ENCODE assay signal across 23 cellular contexts in the genomic region with DNA sequence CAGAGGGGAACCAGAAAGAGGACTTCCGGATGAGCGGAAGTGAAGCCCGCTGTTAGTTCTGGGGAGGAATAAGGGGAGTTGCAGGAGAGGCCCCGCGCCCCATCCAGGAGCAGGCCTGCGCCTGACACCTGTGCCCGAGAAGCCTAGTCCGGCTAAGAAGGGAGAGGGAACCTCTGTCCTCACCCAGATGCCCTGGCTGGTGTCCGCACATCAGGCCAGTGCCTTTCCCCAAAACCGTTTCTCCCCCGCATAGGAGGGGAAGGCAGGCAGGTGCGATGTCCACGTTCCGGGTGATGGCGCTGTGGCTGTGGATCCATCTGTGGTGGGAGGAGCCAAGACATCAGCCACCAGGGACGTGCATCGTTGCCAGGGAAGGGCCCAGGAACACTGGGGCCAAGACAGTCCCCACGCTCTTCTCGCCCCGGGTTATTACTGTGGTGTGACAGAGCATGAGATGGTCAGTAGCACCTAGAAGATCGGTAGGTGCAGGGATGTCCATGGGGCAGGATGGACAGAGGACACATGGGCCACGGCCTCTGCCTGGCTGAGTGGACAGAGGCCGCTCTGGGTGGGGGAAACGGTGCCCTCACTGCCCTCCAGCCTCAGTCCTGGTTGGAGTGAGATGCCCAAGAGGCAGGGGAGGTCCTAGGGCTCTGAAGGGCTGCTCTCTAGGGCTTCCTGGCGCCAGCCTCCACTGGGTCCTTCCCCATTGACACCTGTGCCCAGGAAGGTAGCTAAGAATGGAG.
DNase-seq lines count a peak whose midpoint lies in the region; ATAC-seq and TF ChIP-seq lines count a peak whose summit lies in the region.
"Had no signal": no experiment of that assay in that cellular context is flagged by ENCODE, and none has a peak within 500 bp of the region (broad histone marks: within the 10 kb centered on the region; RNA-seq: fewer than 3 reads in every experiment).

No MANE protein-coding gene starts in this region.

- H3K27ac Mint-ChIP-seq in CD14-positive monocyte, result peak overlapping the region; percentile 41 to 84 (median 76)
- peak overlapping the region; percentile 71 for H3K27ac Mint-ChIP-seq in activated T-helper 17 cell treated with anti-CD3 and anti-CD28 coated beads, Interleukin-2, amount 50 U/mL, for 72 hours

- ATAC-seq in activated T-helper 17 cell treated with anti-CD3 and anti-CD28 coated beads, Interleukin-2, amount 50 U/mL, for 72 hours (replicated peaks), result no peak
- ATAC-seq in esophagus mucosa (peak; percentile 31), GM19035 (IDR thresholded peaks at IDR 0.05; ENCODE audit: unreplicated experiment) (no peak), GM21723 (IDR thresholded peaks at IDR 0.05; ENCODE audit: unreplicated experiment) (no peak), HG03457 (IDR thresholded peaks at IDR 0.05; ENCODE audit: unreplicated experiment) (no peak)
- ATAC-seq: Panc1 had no signal

- no peak overlapping the region for H3K4me3 Mint-ChIP-seq in CD14-positive monocyte
- no peak overlapping the region for H3K4me3 Mint-ChIP-seq in activated T-helper 17 cell treated with anti-CD3 and anti-CD28 coated beads, Interleukin-2, amount 50 U/mL, for 72 hours
- H3K4me3 Mint-ChIP-seq: T-cell had no signal

- H3K36me3 Mint-ChIP-seq in CD14-positive monocyte, result peaks cover 56 to 59% of the 10 kb centered on the region in 2 donors
- H3K36me3 Mint-ChIP-seq in activated T-helper 17 cell treated with anti-CD3 and anti-CD28 coated beads, Interleukin-2, amount 50 U/mL, for 72 hours (ENCODE audit: low read depth), result no peaks in the 10 kb centered on the region

- H3K9me3 Mint-ChIP-seq in CD14-positive monocyte, result no peaks in the 10 kb centered on the region
- H3K9me3 Mint-ChIP-seq in activated T-helper 17 cell treated with anti-CD3 and anti-CD28 coated beads, Interleukin-2, amount 50 U/mL, for 72 hours, result no peaks in the 10 kb centered on the region
- H3K9me3 Mint-ChIP-seq: T-cell had no signal

- intact Hi-C loops in CD14-positive monocyte (cut with micrococcal nuclease), result no loop called here

- H3K27me3 Mint-ChIP-seq in CD14-positive monocyte (ENCODE audit: low read depth in 3 of 3), result no peaks in the 10 kb centered on the region
- no peaks in the 10 kb centered on the region for H3K27me3 Mint-ChIP-seq in activated T-helper 17 cell treated with anti-CD3 and anti-CD28 coated beads, Interleukin-2, amount 50 U/mL, for 72 hours
- H3K27me3 Mint-ChIP-seq: T-cell had no signal

- DNase-seq in DMS 273 (lab: John Stamatoyannopoulos, UW; ENCODE audit: unreplicated experiment) (peak; percentile 42), DMS 273 treated with DMSO at 0.1 percent for 48 hours (lab: John Stamatoyannopoulos, UW) (no peak), CD14-positive monocyte (ENCODE audit: low spot score) (no peak)
- DNase-seq: activated CD4-positive, alpha-beta T cell treated with anti-CD3 and anti-CD28 coated beads for 48 hours; activated naive CD4-positive, alpha-beta T cell treated with anti-CD3 and anti-CD28 coated beads, Interleukin-2, amount 50 U/mL, for 16 hours; colonic mucosa; EL; IMR-90; mammary epithelial cell; NCI-H1092 treated with DMSO at 0.1 percent for 48 hours; NCI-H2081; NCI-H446 treated with DMSO at 0.1 percent for 48 hours; NK-92 treated with Interleukin-12 subunit alpha and Interleukin-12 subunit beta, amount 100 ng/mL, for 24 hours; stimulated activated CD4-positive, alpha-beta T cell treated with anti-CD3 and anti-CD28 coated beads, Interleukin-12 subunit alpha, Interleukin-12 subunit beta, amount 100 ng/mL, for 4 hours; stimulated activated CD4-positive, alpha-beta T cell treated with anti-CD3 and anti-CD28 coated beads, Interleukin-4, amount 100 ng/mL, for 4 hours; T-cell; transverse colon had no signal

- TF ChIP-seq CTCF in CD14-positive monocyte (IDR thresholded peaks at IDR 0.05), result no peak

- peaks cover 31% of the 10 kb centered on the region for H3K4me1 Mint-ChIP-seq in CD14-positive monocyte
- H3K4me1 Mint-ChIP-seq in activated T-helper 17 cell treated with anti-CD3 and anti-CD28 coated beads, Interleukin-2, amount 50 U/mL, for 72 hours, result peaks cover 9% of the 10 kb centered on the region
